In genomic region chr1:1539310-1540014, GRCh38 we compare ENCODE assay signal across 8 cellular contexts. TPM values are rescaled to one million over a fixed set of nuclear protein-coding genes. Genes with fewer than 3 reads are reported as not detected.
DNase-seq lines count a peak whose midpoint lies in the region; ATAC-seq and TF ChIP-seq lines count a peak whose summit lies in the region.

No MANE protein-coding gene starts in this region.

- H3K9ac ChIP-seq in NT2/D1 (ENCODE audit: insufficient read length, low read depth) (peak overlapping the region; percentile 72), parathyroid adenoma (no peak overlapping the region)

- no peak overlapping the region for H3K27ac ChIP-seq in parathyroid adenoma

- H3K4me3 ChIP-seq in BJ (ENCODE audit: low read depth, low read length) (peak overlapping the region; percentile 66), NT2/D1 (ENCODE audit: insufficient read length, low read depth) (peak overlapping the region; percentile 18), fibroblast of mammary gland (ENCODE audit: control insufficient read depth, low read depth, low read length) (peak overlapping the region; percentile 51), parathyroid adenoma (ENCODE audit: low read depth, low read length) (peak overlapping the region; percentile 44)

- ATAC-seq in GM18870 (IDR thresholded peaks at IDR 0.05; ENCODE audit: unreplicated experiment), result no peak

- H3K79me2 ChIP-seq in parathyroid adenoma, result no peaks in the 10 kb centered on the region

- DNase-seq in BJ (ENCODE audit: low read depth) (no peak), NT2/D1 (ENCODE audit: low read depth, low spot score) (no peak), fibroblast of mammary gland (ENCODE audit: low read depth) (peak; percentile 44), GM10266 (ENCODE audit: extremely low spot score) (no peak), medulla oblongata (ENCODE audit: extremely low spot score) (no peak), OCI-M1 (lab: John Stamatoyannopoulos, UW) (no peak)

- H3K4me2 ChIP-seq in parathyroid adenoma (ENCODE audit: low read length), result peak overlapping the region; percentile 87

- no peaks in the 10 kb centered on the region for H3K27me3 ChIP-seq in BJ (ENCODE audit: control insufficient read depth, insufficient read depth, low read length)
- no peaks in the 10 kb centered on the region for H3K27me3 ChIP-seq in NT2/D1 (ENCODE audit: insufficient read depth, insufficient read length)
- no peaks in the 10 kb centered on the region for H3K27me3 ChIP-seq in parathyroid adenoma (ENCODE audit: control insufficient read depth, insufficient read depth, low read length)

- H3K36me3 ChIP-seq in BJ (ENCODE audit: control insufficient read depth, insufficient read depth, low read length) (peaks cover 25% of the 10 kb centered on the region), NT2/D1 (ENCODE audit: insufficient read depth, insufficient read length, low read length) (peaks cover 52% of the 10 kb centered on the region), parathyroid adenoma (ENCODE audit: control insufficient read depth, insufficient read depth, low read length) (no peaks in the 10 kb centered on the region)

- POLR2A ChIA-PET in BJ (lab: Charles Lee), result interaction anchor here (0.6 kb wide), 1 partner anchor 752 kb away, joined by 6 read pairs; no protein-coding TSS in a partner anchor

- H3K4me1 ChIP-seq in NT2/D1 (ENCODE audit: insufficient read depth, insufficient read length), result peaks cover 11% of the 10 kb centered on the region
- H3K4me1 ChIP-seq in parathyroid adenoma, result no peaks in the 10 kb centered on the region

- CTCF ChIA-PET in BJ (lab: Yijun Ruan, JAX), result no interaction called here

- no peak for TF ChIP-seq CTCF in BJ (IDR thresholded peaks at IDR 0.05; ENCODE audit: insufficient read depth, low read depth, low read length)
- TF ChIP-seq CTCF in fibroblast of mammary gland (conservative IDR thresholded peaks at IDR 0.05; ENCODE audit: control insufficient read depth, insufficient read depth, low read depth, low read length), result no peak
- TF ChIP-seq CTCF in parathyroid adenoma (IDR thresholded peaks at IDR 0.05), result no peak
- no peak for TF ChIP-seq CTCF in GM10266 (IDR thresholded peaks at IDR 0.05; ENCODE audit: control insufficient read depth, insufficient read depth, low read depth, missing control alignments)

- no peak overlapping the region for H2AFZ ChIP-seq in parathyroid adenoma

- H3K9me3 ChIP-seq in NT2/D1 (ENCODE audit: insufficient read depth, low read length) (no peaks in the 10 kb centered on the region), parathyroid adenoma (ENCODE audit: control insufficient read depth, low read length) (no peaks in the 10 kb centered on the region)

RNA-seq across cellular contexts. Expression of gene TMEM240, which starts 1.0 kb away (rescaled TPM):
- 5.5 and 8.7 TPM in 2 replicates for polyA plus RNA-seq in BJ (2011; rRNA removed)
- 1.3 and 2.0 TPM in 2 replicates for polyA minus RNA-seq in BJ (2011; rRNA and poly(A)+ RNA removed)

RNA-seq across cellular contexts. Expression of gene ATAD3A, which starts 27.5 kb away (rescaled TPM):
- 12.5 and 19.7 TPM in 2 replicates for polyA plus RNA-seq in BJ (2011; rRNA removed)
- polyA minus RNA-seq in BJ (2011; rRNA and poly(A)+ RNA removed), result 9.0 and 11.3 TPM in 2 replicates

RNA-seq across cellular contexts. Expression of gene SSU72, which starts 35.2 kb away (rescaled TPM):
- polyA plus RNA-seq in BJ (2011; rRNA removed), result 101 and 121 TPM in 2 replicates
- 55.6 and 75.1 TPM in 2 replicates for polyA minus RNA-seq in BJ (2011; rRNA and poly(A)+ RNA removed)
